Comparison of ENCODE assay signal across 1 cellular context in genomic region chr16:2955779-2956565, GRCh38.
TF ChIP-seq lines count a peak whose summit lies in the region.

No MANE protein-coding gene starts in this region.

TF ChIP-seq in HepG2, 621 proteins besides CTCF, POLR2A, EP300 and RAD21:
- TF ChIP-seq, protein P1, sequence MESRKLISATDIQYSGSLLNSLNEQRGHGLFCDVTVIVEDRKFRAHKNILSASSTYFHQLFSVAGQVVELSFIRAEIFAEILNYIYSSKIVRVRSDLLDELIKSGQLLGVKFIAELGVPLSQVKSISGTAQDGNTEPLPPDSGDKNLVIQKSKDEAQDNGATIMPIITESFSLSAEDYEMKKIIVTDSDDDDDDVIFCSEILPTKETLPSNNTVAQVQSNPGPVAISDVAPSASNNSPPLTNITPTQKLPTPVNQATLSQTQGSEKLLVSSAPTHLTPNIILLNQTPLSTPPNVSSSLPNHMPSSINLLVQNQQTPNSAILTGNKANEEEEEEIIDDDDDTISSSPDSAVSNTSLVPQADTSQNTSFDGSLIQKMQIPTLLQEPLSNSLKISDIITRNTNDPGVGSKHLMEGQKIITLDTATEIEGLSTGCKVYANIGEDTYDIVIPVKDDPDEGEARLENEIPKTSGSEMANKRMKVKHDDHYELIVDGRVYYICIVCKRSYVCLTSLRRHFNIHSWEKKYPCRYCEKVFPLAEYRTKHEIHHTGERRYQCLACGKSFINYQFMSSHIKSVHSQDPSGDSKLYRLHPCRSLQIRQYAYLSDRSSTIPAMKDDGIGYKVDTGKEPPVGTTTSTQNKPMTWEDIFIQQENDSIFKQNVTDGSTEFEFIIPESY (CRISPR knock-in tag; IDR thresholded peaks at IDR 0.05) = peak; percentile 31; the same call in 1 of the 2 replicates
- no peak for TF ChIP-seq SP140L (CRISPR knock-in tag; IDR thresholded peaks at IDR 0.05; ENCODE audit: borderline replicate concordance)
